In the genomic region with DNA sequence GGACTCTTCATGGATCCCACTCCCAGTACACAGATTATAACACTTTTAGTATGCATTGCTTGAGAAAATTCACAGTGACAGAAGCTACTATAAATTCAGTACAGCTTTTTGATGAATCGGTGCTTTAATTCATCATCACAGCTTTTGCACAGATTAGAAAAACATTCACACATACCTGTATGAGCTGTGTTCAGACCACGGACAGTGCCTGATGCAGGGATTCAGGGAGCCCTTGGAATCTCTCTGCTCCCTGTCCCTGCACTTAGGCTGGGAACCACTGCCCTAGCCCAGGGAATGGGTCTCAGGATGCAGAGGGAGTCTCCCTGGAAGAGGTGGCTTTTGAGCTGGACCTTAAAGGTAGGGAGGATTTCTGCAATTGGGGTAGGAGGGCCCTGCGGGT, we compare ENCODE assay signal across 18 cellular contexts. TPM values are rescaled to one million over a fixed set of nuclear protein-coding genes. Genes with fewer than 3 reads are reported as not detected.
DNase-seq lines count a peak whose midpoint lies in the region; ATAC-seq and TF ChIP-seq lines count a peak whose summit lies in the region.
"Had no signal": no experiment of that assay in that cellular context is flagged by ENCODE, and none has a peak within 500 bp of the region (broad histone marks: within the 10 kb centered on the region; RNA-seq: fewer than 3 reads in every experiment).

No MANE protein-coding gene starts in this region.

- H3K27ac Mint-ChIP-seq in neural progenitor cell, result peak overlapping the region; percentile 60

- H3F3A ChIP-seq in neural progenitor cell (ENCODE audit: low read depth), result peaks cover 3% of the 10 kb centered on the region

- no peak overlapping the region for H3K4me3 Mint-ChIP-seq in neural progenitor cell
- H3K4me3 Mint-ChIP-seq: activated T-cell treated with anti-CD3 and anti-CD28 coated beads, Interleukin-2, amount 50 U/mL, for 4 hours had no signal

- H3K4me1 Mint-ChIP-seq in neural progenitor cell, result peaks cover 22% of the 10 kb centered on the region

- CTCF ChIA-PET in HEK293 (lab: Yijun Ruan, JAX), result interaction anchor here (0.6 to 2.7 kb wide), 5 partner anchors 10 to 114 kb away, joined by 3 to 30 read pairs (median 7); a partner anchor contains a TSS

- no peak overlapping the region for H3K27ac ChIP-seq in BLaER1
- no peak overlapping the region for H3K27ac ChIP-seq in HEK293 (ENCODE audit: extremely low read depth, low read depth, low read length)
- peak overlapping the region in 48 of 59 donors; percentile 5 to 84 (median 62) for H3K27ac ChIP-seq in dorsolateral prefrontal cortex
- H3K27ac ChIP-seq in neural progenitor cell, result no peak overlapping the region
- H3K27ac ChIP-seq: ovary, right lobe of liver had no signal

- no peak overlapping the region for H3K9ac ChIP-seq in BLaER1
- no peak overlapping the region for H3K9ac ChIP-seq in neural progenitor cell

- no peaks in the 10 kb centered on the region for H3K79me2 ChIP-seq in neural progenitor cell (ENCODE audit: low read depth)

- POLR2A ChIA-PET in HEK293 (lab: Yijun Ruan, JAX), result interaction anchor here (1.1 to 1.3 kb wide), 2 partner anchors 10 to 25 kb away, joined by 3 read pairs; a partner anchor contains a TSS

- H2AFZ ChIP-seq in neural progenitor cell (replicated peaks), result no peak overlapping the region

- DNase-seq in dorsolateral prefrontal cortex (no peak), neural progenitor cell (ENCODE audit: low spot score) (no peak)
- DNase-seq: activated T-cell treated with anti-CD3 and anti-CD28 coated beads, Interleukin-2, amount 50 U/mL, for 4 hours; cerebellar nuclear complex; effector CD8-positive, alpha-beta T cell; Karpas-422; NCI-H187 treated with DMSO at 0.1 percent for 48 hours; ovary; T1000 had no signal

- peak overlapping the region; percentile 94 for H3K4me2 ChIP-seq in BLaER1
- H3K4me2 ChIP-seq in neural progenitor cell, result no peak overlapping the region

- no peaks in the 10 kb centered on the region for H3K27me3 ChIP-seq in BLaER1
- no peaks in the 10 kb centered on the region for H3K27me3 ChIP-seq in dorsolateral prefrontal cortex
- peaks cover 14% of the 10 kb centered on the region for H3K27me3 ChIP-seq in neural progenitor cell
- H3K27me3 ChIP-seq: ovary, right lobe of liver had no signal

- H3K9me3 ChIP-seq in BLaER1 (no peaks in the 10 kb centered on the region), HEK293 (ENCODE audit: control insufficient read depth, insufficient read depth, low read depth, low read length) (no peaks in the 10 kb centered on the region), neural progenitor cell (ENCODE audit: low read depth) (no peaks in the 10 kb centered on the region)
- H3K9me3 ChIP-seq: ovary, right lobe of liver had no signal

- intact Hi-C loops in dorsolateral prefrontal cortex (cut with DNase I), result no loop called here

- no peaks in the 10 kb centered on the region for H3K9me3 Mint-ChIP-seq in neural progenitor cell
- H3K9me3 Mint-ChIP-seq: activated naive CD4-positive, alpha-beta T cell treated with anti-CD3 and anti-CD28 coated beads, Interleukin-2, amount 50 U/mL, for 24 hours; activated T-cell treated with anti-CD3 and anti-CD28 coated beads, Interleukin-2, amount 50 U/mL, for 4 hours; CD4-positive, alpha-beta memory T cell had no signal

- H3K36me3 Mint-ChIP-seq in neural progenitor cell, result peaks cover 7% of the 10 kb centered on the region

- H3K36me3 ChIP-seq in BLaER1 (peaks cover 30% of the 10 kb centered on the region), HEK293 (ENCODE audit: control insufficient read depth in 2 of 2, insufficient read depth in 1 of 2, low read length in 2 of 2) (peaks cover 0 to 37% of the 10 kb centered on the region in 2 experiments; a peak in 1 of 3 replicates), neural progenitor cell (no peaks in the 10 kb centered on the region)
- H3K36me3 ChIP-seq: ovary, right lobe of liver had no signal

- H4K20me1 ChIP-seq in BLaER1 (peaks cover 33% of the 10 kb centered on the region), neural progenitor cell (ENCODE audit: low read depth) (peaks cover 16% of the 10 kb centered on the region)

- ATAC-seq in GM21717 (IDR thresholded peaks at IDR 0.05; ENCODE audit: unreplicated experiment) (no peak), HG02870 (IDR thresholded peaks at IDR 0.05; ENCODE audit: unreplicated experiment) (no peak), GM18870 (IDR thresholded peaks at IDR 0.05; ENCODE audit: unreplicated experiment) (no peak)
- ATAC-seq: activated T-cell treated with anti-CD3 and anti-CD28 coated beads, Interleukin-2, amount 50 U/mL, for 4 hours; right lobe of liver had no signal

- peaks cover 83% of the 10 kb centered on the region for H3K4me1 ChIP-seq in BLaER1
- H3K4me1 ChIP-seq in HEK293 (ENCODE audit: control insufficient read depth, insufficient read depth, low read length), result no peaks in the 10 kb centered on the region
- H3K4me1 ChIP-seq in neural progenitor cell, result peaks cover 5% of the 10 kb centered on the region

- peaks cover 11% of the 10 kb centered on the region for H3K27me3 Mint-ChIP-seq in neural progenitor cell (ENCODE audit: insufficient read depth, low read depth)
- H3K27me3 Mint-ChIP-seq: activated naive CD4-positive, alpha-beta T cell treated with anti-CD3 and anti-CD28 coated beads, Interleukin-2, amount 50 U/mL, for 24 hours; CD4-positive, alpha-beta memory T cell had no signal

- H3K4me3 ChIP-seq in BLaER1, result no peak overlapping the region
- H3K4me3 ChIP-seq in HEK293 (ENCODE audit: low read depth, low read length), result no peak overlapping the region
- H3K4me3 ChIP-seq in dorsolateral prefrontal cortex, result peak overlapping the region in 51 of 59 donors; percentile 4 to 66 (median 43)
- no peak overlapping the region for H3K4me3 ChIP-seq in neural progenitor cell
- H3K4me3 ChIP-seq: right lobe of liver had no signal

- no peak for TF ChIP-seq CTCF in HEK293 (tag by site-specific recombination; IDR thresholded peaks at IDR 0.05)
- no peak for TF ChIP-seq CTCF in dorsolateral prefrontal cortex (IDR thresholded peaks at IDR 0.05 in 54 of 56, conservative IDR thresholded peaks at IDR 0.05 in 2 of 56; ENCODE audit: low read depth in 1 of 56, partially characterized antibody in 56 of 56)
- TF ChIP-seq CTCF in neural progenitor cell (IDR thresholded peaks at IDR 0.05), result no peak

TF ChIP-seq in HEK293, 187 proteins besides CTCF, POLR2A, EP300 and RAD21:
- TF ChIP-seq, protein P1, sequence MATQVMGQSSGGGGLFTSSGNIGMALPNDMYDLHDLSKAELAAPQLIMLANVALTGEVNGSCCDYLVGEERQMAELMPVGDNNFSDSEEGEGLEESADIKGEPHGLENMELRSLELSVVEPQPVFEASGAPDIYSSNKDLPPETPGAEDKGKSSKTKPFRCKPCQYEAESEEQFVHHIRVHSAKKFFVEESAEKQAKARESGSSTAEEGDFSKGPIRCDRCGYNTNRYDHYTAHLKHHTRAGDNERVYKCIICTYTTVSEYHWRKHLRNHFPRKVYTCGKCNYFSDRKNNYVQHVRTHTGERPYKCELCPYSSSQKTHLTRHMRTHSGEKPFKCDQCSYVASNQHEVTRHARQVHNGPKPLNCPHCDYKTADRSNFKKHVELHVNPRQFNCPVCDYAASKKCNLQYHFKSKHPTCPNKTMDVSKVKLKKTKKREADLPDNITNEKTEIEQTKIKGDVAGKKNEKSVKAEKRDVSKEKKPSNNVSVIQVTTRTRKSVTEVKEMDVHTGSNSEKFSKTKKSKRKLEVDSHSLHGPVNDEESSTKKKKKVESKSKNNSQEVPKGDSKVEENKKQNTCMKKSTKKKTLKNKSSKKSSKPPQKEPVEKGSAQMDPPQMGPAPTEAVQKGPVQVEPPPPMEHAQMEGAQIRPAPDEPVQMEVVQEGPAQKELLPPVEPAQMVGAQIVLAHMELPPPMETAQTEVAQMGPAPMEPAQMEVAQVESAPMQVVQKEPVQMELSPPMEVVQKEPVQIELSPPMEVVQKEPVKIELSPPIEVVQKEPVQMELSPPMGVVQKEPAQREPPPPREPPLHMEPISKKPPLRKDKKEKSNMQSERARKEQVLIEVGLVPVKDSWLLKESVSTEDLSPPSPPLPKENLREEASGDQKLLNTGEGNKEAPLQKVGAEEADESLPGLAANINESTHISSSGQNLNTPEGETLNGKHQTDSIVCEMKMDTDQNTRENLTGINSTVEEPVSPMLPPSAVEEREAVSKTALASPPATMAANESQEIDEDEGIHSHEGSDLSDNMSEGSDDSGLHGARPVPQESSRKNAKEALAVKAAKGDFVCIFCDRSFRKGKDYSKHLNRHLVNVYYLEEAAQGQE (tag by site-specific recombination; IDR thresholded peaks at IDR 0.05), result peak; percentile 83
- TF ChIP-seq ZIC2 (tag by site-specific recombination; IDR thresholded peaks at IDR 0.05) (no peak), ZNF626 (tag by site-specific recombination; IDR thresholded peaks at IDR 0.05) (no peak), BCL11B (tag by site-specific recombination; IDR thresholded peaks at IDR 0.05; ENCODE audit: low read depth) (no peak), ZNF146 (tag by site-specific recombination; IDR thresholded peaks at IDR 0.05) (no peak), ZNF37A (tag by site-specific recombination; IDR thresholded peaks at IDR 0.05) (no peak), ZNF223 (tag by site-specific recombination; IDR thresholded peaks at IDR 0.05) (no peak)

RNA-seq across cellular contexts. Expression of a gene that starts 13.9 kb away (rescaled TPM):
- total RNA-seq in dorsolateral prefrontal cortex, result 10 to 100 TPM; 15.3 to 57.8 (median 37.2) TPM
- total RNA-seq in neural progenitor cell (ENCODE audit: low replicate concordance), result 3.0 and 21.6 TPM in 2 replicates

RNA-seq across cellular contexts. Expression of a gene that starts 25.2 kb away (rescaled TPM):
- total RNA-seq in dorsolateral prefrontal cortex, result under 1 TPM in 28 of 120 experiments, not detected in 92; 0.19 to 0.74 (median 0.39) TPM
- 0.12 TPM in 1 of 2 replicates, not detected in the other for total RNA-seq in neural progenitor cell (ENCODE audit: low replicate concordance)
- total RNA-seq: HT-29 had no signal

RNA-seq across cellular contexts. Expression of a gene that starts 58.2 kb away (rescaled TPM):
- 100 to 1,000 TPM; 131 to 228 (median 183) TPM for total RNA-seq in dorsolateral prefrontal cortex
- 454 and 543 TPM in 2 replicates for total RNA-seq in neural progenitor cell (ENCODE audit: low replicate concordance)

Comparison
In these comparisons a context has a peak if more than half of its experiments do, and no peak if none do; other contexts are left out.
1. H3K27ac ChIP-seq: peak in dorsolateral prefrontal cortex (48 of 59); none in BLaER1 (single experiment), HEK293 (single experiment) and neural progenitor cell (single experiment).
2. H3K4me3 ChIP-seq: peak in dorsolateral prefrontal cortex (51 of 59); none in BLaER1 (single experiment), HEK293 (single experiment) and neural progenitor cell (single experiment).